9 cellular contexts compared by ENCODE assay signal in genomic region chr11:79400717-79401330, GRCh38. TPM values are rescaled to one million over a fixed set of nuclear protein-coding genes. Genes with fewer than 3 reads are reported as not detected.
DNase-seq lines count a peak whose midpoint lies in the region; ATAC-seq, FAIRE-seq and TF ChIP-seq lines count a peak whose summit lies in the region.
"Had no signal": no experiment of that assay in that cellular context is flagged by ENCODE, and none has a peak within 500 bp of the region (broad histone marks: within the 10 kb centered on the region; RNA-seq: fewer than 3 reads in every experiment).

No MANE protein-coding gene starts in this region.

- H3K9me3 Mint-ChIP-seq in CD14-positive monocyte (peaks cover 2 to 10% (median 4%) of the 10 kb centered on the region in 7 donors), activated B cell treated with CpG ODN at 0.5 μM for 24 hours (no peaks in the 10 kb centered on the region)
- peaks cover 0 to 5% of the 10 kb centered on the region in 2 donors for H3K9me3 Mint-ChIP-seq in effector memory CD8-positive, alpha-beta T cell
- H3K9me3 Mint-ChIP-seq: stimulated activated naive CD8-positive, alpha-beta T cell treated with anti-CD3 and anti-CD28 coated beads, Interleukin-15, Interleukin-2, amounts not matched to agents 100 ng/mL and 50 ng/mL, for 24 hours had no signal

- no peak overlapping the region for H3K27ac Mint-ChIP-seq in CD14-positive monocyte
- no peak overlapping the region for H3K27ac Mint-ChIP-seq in activated B cell treated with CpG ODN at 0.5 μM for 24 hours
- H3K27ac Mint-ChIP-seq in effector memory CD8-positive, alpha-beta T cell: no peak overlapping the region
- H3K27ac Mint-ChIP-seq: stimulated activated naive CD8-positive, alpha-beta T cell treated with anti-CD3 and anti-CD28 coated beads, Interleukin-15, Interleukin-2, amounts not matched to agents 100 ng/mL and 50 ng/mL, for 24 hours had no signal

- H3K4me3 ChIP-seq in kidney (ENCODE audit: low read length in 2 of 2): no peak overlapping the region

- FAIRE-seq in kidney (lab: Jason Lieb, UNC): no peak

- no peak overlapping the region for H3K27ac ChIP-seq in kidney (ENCODE audit: low read depth in 2 of 2, low read length in 2 of 2)

- TF ChIP-seq CTCF in CD14-positive monocyte (IDR thresholded peaks at IDR 0.05) (peak; percentile 64), activated B cell treated with CpG ODN at 0.5 μM for 24 hours (IDR thresholded peaks at IDR 0.05) (no peak), kidney (IDR thresholded peaks at IDR 0.05; ENCODE audit: borderline replicate concordance, extremely low read depth, insufficient read depth) (peak; percentile 53)

- CTCF ChIA-PET in activated B cell treated with CpG ODN at 0.5 μM for 24 hours (lab: Charles Lee): interaction anchor here (0.6 to 7.3 kb wide), 6 partner anchors 20 to 96 kb away, joined by 3 to 106 read pairs (median 4); no protein-coding TSS in a partner anchor

- POLR2A ChIA-PET in activated B cell treated with CpG ODN at 0.5 μM for 24 hours (lab: Charles Lee): no interaction called here

- H3K36me3 ChIP-seq in kidney (ENCODE audit: control insufficient read depth in 1 of 2, insufficient read depth in 2 of 2, low read length in 2 of 2): no peaks in the 10 kb centered on the region

- H3K4me1 Mint-ChIP-seq in CD14-positive monocyte (peaks cover 20% of the 10 kb centered on the region), activated B cell treated with CpG ODN at 0.5 μM for 24 hours (peaks cover 6% of the 10 kb centered on the region)
- H3K4me1 Mint-ChIP-seq in effector memory CD8-positive, alpha-beta T cell (ENCODE audit: low read depth in 2 of 2): no peaks in the 10 kb centered on the region

- ATAC-seq in GM18868 (IDR thresholded peaks at IDR 0.05; ENCODE audit: unreplicated experiment): peak; percentile 86
- ATAC-seq in HG03565 (IDR thresholded peaks at IDR 0.05; ENCODE audit: unreplicated experiment): peak; percentile 79
- ATAC-seq in activated B cell treated with CpG ODN at 0.5 μM for 24 hours (ENCODE audit: low read depth): peak; percentile 61
- ATAC-seq in effector memory CD8-positive, alpha-beta T cell (replicated peaks): no peak

- no peak overlapping the region for H3K4me3 Mint-ChIP-seq in CD14-positive monocyte
- H3K4me3 Mint-ChIP-seq in activated B cell treated with CpG ODN at 0.5 μM for 24 hours: no peak overlapping the region
- H3K4me3 Mint-ChIP-seq in effector memory CD8-positive, alpha-beta T cell: no peak overlapping the region
- H3K4me3 Mint-ChIP-seq: stimulated activated naive CD8-positive, alpha-beta T cell treated with anti-CD3 and anti-CD28 coated beads, Interleukin-15, Interleukin-2, amounts not matched to agents 100 ng/mL and 50 ng/mL, for 24 hours had no signal

- no peak overlapping the region for H3K9ac ChIP-seq in kidney (ENCODE audit: low read length in 2 of 2)

- DNase-seq in CD14-positive monocyte (ENCODE audit: low spot score) (no peak), activated B cell treated with CpG ODN at 0.5 μM for 24 hours (no peak), kidney (peak; percentile 65), NCI-H2081 treated with DMSO at 0.1 percent for 48 hours (lab: John Stamatoyannopoulos, UW) (no peak), inferior parietal cortex (ENCODE audit: extremely low spot score) (no peak)
- no peak for DNase-seq in effector memory CD8-positive, alpha-beta T cell

- H3K36me3 Mint-ChIP-seq in CD14-positive monocyte (no peaks in the 10 kb centered on the region), activated B cell treated with CpG ODN at 0.5 μM for 24 hours (ENCODE audit: low read depth) (no peaks in the 10 kb centered on the region)
- no peaks in the 10 kb centered on the region for H3K36me3 Mint-ChIP-seq in effector memory CD8-positive, alpha-beta T cell (ENCODE audit: insufficient read depth)

- intact Hi-C loops in CD14-positive monocyte (cut with micrococcal nuclease): loop anchor here (10.0 kb wide), 1 partner anchor 94 kb away; no protein-coding TSS in a partner anchor
- intact Hi-C loops in activated B cell treated with CpG ODN at 0.5 μM for 24 hours (cut with micrococcal nuclease): loop anchor here (1.0 kb wide), 1 partner anchor 92 kb away; no protein-coding TSS in a partner anchor
- intact Hi-C loops in kidney (cut with DNase I): no loop called here

- H3K27me3 Mint-ChIP-seq in CD14-positive monocyte (ENCODE audit: low read depth in 3 of 3): peaks cover 3 to 16% (median 6%) of the 10 kb centered on the region in 3 donors
- no peaks in the 10 kb centered on the region for H3K27me3 Mint-ChIP-seq in activated B cell treated with CpG ODN at 0.5 μM for 24 hours
- H3K27me3 Mint-ChIP-seq in effector memory CD8-positive, alpha-beta T cell: no peaks in the 10 kb centered on the region

- no peaks in the 10 kb centered on the region for H3K4me1 ChIP-seq in kidney (ENCODE audit: control insufficient read depth in 1 of 2, insufficient read depth in 1 of 2, low read depth in 1 of 2, low read length in 2 of 2)

- no peaks in the 10 kb centered on the region for H3K9me3 ChIP-seq in kidney (ENCODE audit: control insufficient read depth in 1 of 2, low read length in 2 of 2)

RNA-seq across cellular contexts. Expression of gene TENM4, which starts 40.0 kb away (rescaled TPM):
- polyA plus RNA-seq in CD14-positive monocyte (under 1 TPM in 1 of 2 donors, not detected in 1; 0.31 TPM), kidney (ENCODE audit: insufficient read depth, low read depth, low replicate concordance) (0.34 TPM)
- total RNA-seq in activated B cell treated with CpG ODN at 0.5 μM for 24 hours (1.9 and 2.4 TPM in 2 replicates), kidney (31.0 TPM)
